In genomic region chr15:65110676-65111292, GRCh38 we compare ENCODE assay signal across 16 cellular contexts. TPM values are rescaled to one million over a fixed set of nuclear protein-coding genes. Genes with fewer than 3 reads are reported as not detected.
DNase-seq lines count a peak whose midpoint lies in the region; ATAC-seq and TF ChIP-seq lines count a peak whose summit lies in the region.
"Had no signal": no experiment of that assay in that cellular context is flagged by ENCODE, and none has a peak within 500 bp of the region (broad histone marks: within the 10 kb centered on the region; RNA-seq: fewer than 3 reads in every experiment).

No MANE protein-coding gene starts in this region.

- intact Hi-C loops in Right ventricle myocardium inferior (cut with DNase I), result no loop called here
- intact Hi-C loops in cardiac septum (cut with DNase I), result no loop called here
- intact Hi-C loops in heart left ventricle (cut with DNase I), result no loop called here
- intact Hi-C loops in spleen (cut with DNase I; ENCODE audit: low total_unique reads), result no loop called here

- H3K4me3 ChIP-seq in adipocyte (ENCODE audit: low read length), result no peak overlapping the region
- no peak overlapping the region for H3K4me3 ChIP-seq in heart left ventricle
- no peak overlapping the region for H3K4me3 ChIP-seq in smooth muscle cell
- no peak overlapping the region for H3K4me3 ChIP-seq in BE2C (ENCODE audit: low read depth, low read length)
- no peak overlapping the region for H3K4me3 ChIP-seq in spleen
- H3K4me3 ChIP-seq: hepatocyte, Peyer's patch had no signal

- peaks cover 5% of the 10 kb centered on the region for H4K20me1 ChIP-seq in smooth muscle cell (ENCODE audit: low read depth)

- H3K9ac ChIP-seq in adipocyte (ENCODE audit: low read length) (no peak overlapping the region), smooth muscle cell (ENCODE audit: low read depth) (no peak overlapping the region)
- H3K9ac ChIP-seq: parathyroid adenoma had no signal

- H2AFZ ChIP-seq in smooth muscle cell (ENCODE audit: low read depth), result no peak overlapping the region
- H2AFZ ChIP-seq: hepatocyte, parathyroid adenoma had no signal

- DNase-seq in Right ventricle myocardium inferior (ENCODE audit: missing footprints) (no peak), cardiac septum (ENCODE audit: low spot score) (no peak), adipocyte (ENCODE audit: low read depth) (peak; percentile 57), heart left ventricle (no peak), smooth muscle cell (lab: John Stamatoyannopoulos, UW; ENCODE audit: unreplicated experiment) (no peak), BE2C (no peak), spleen (no peak)
- DNase-seq: activated CD8-positive, alpha-beta memory T cell treated with anti-CD3 and anti-CD28 coated beads, Interleukin-2, amount 50 U/mL, for 48 hours; amygdala; DND-41; effector CD4-positive, alpha-beta T cell; Peyer's patch; stimulated activated naive B cell treated with anti-CD40 and anti-IgM and Interleukin-4, amounts not matched to agents 10 μg/mL and 1 μg/mL and 100 μg/mL, for 72 hours had no signal

- H3K4me2 ChIP-seq in smooth muscle cell, result no peak overlapping the region
- H3K4me2 ChIP-seq: hepatocyte had no signal

- TF ChIP-seq POLR2A in heart left ventricle (IDR thresholded peaks at IDR 0.05), result no peak
- TF ChIP-seq POLR2A in spleen (IDR thresholded peaks at IDR 0.05), result no peak

- TF ChIP-seq CTCF in heart left ventricle (IDR thresholded peaks at IDR 0.05), result no peak
- no peak for TF ChIP-seq CTCF in smooth muscle cell (IDR thresholded peaks at IDR 0.05; ENCODE audit: borderline replicate concordance, insufficient read depth, poor library complexity, severe bottlenecking)
- no peak for TF ChIP-seq CTCF in BE2C (IDR thresholded peaks at IDR 0.05; ENCODE audit: low read depth, low read length)
- no peak for TF ChIP-seq CTCF in spleen (IDR thresholded peaks at IDR 0.05 in 8 of 11, conservative IDR thresholded peaks at IDR 0.05 in 3 of 11)

- H3K27me3 ChIP-seq in adipocyte (replicated peaks; ENCODE audit: control insufficient read depth, insufficient read depth, low read length), result no peaks in the 10 kb centered on the region
- H3K27me3 ChIP-seq in heart left ventricle, result no peaks in the 10 kb centered on the region
- no peaks in the 10 kb centered on the region for H3K27me3 ChIP-seq in smooth muscle cell (ENCODE audit: low read depth)
- no peaks in the 10 kb centered on the region for H3K27me3 ChIP-seq in BE2C
- H3K27me3 ChIP-seq in spleen (replicated peaks in 1 of 7), result no peaks in the 10 kb centered on the region
- H3K27me3 ChIP-seq: hepatocyte, Peyer's patch had no signal

- 37 to 44% (median 40%) methylated on average over 3 of the region's 3 CpGs for WGBS in heart left ventricle, 4 donors
- 28% methylated on average over 3 of the region's 3 CpGs for WGBS in smooth muscle cell (ENCODE audit: low lambda C conversion rate)
- WGBS in spleen, 5 donors, result 54 to 75% (median 63%) methylated on average over 3 of the region's 3 CpGs

- H3K27ac ChIP-seq in heart left ventricle, result peak overlapping the region in 1 of 12 donors; percentile 30
- H3K27ac ChIP-seq in smooth muscle cell (ENCODE audit: low read depth), result peak overlapping the region; percentile 41
- H3K27ac ChIP-seq in spleen, result peak overlapping the region in 1 of 8 donors; percentile 21
- H3K27ac ChIP-seq: hepatocyte, parathyroid adenoma, Peyer's patch had no signal

- H3K36me3 ChIP-seq in adipocyte (ENCODE audit: control insufficient read depth, insufficient read depth, low read length, severe bottlenecking) (peaks cover 52% of the 10 kb centered on the region), heart left ventricle (peaks cover 0 to 62% (median 38%) of the 10 kb centered on the region in 9 donors), smooth muscle cell (ENCODE audit: low read depth) (peaks cover 14% of the 10 kb centered on the region), BE2C (peaks cover 14% of the 10 kb centered on the region), spleen (peaks cover 0 to 64% (median 19%) of the 10 kb centered on the region in 6 donors)

- ATAC-seq in Right ventricle myocardium inferior (peak; percentile 64), heart left ventricle (peak in 3 of 4 donors; percentile 68 to 88 (median 77)), GM21515 (IDR thresholded peaks at IDR 0.05; ENCODE audit: unreplicated experiment) (no peak)
- ATAC-seq: stimulated activated naive B cell treated with anti-CD40 and anti-IgM and Interleukin-4, amounts not matched to agents 10 μg/mL and 1 μg/mL and 100 μg/mL, for 72 hours had no signal

- H3F3A ChIP-seq in smooth muscle cell (ENCODE audit: low read depth), result peaks cover 10% of the 10 kb centered on the region

- H3K4me1 ChIP-seq in adipocyte (ENCODE audit: control insufficient read depth, insufficient read depth, low read length) (no peaks in the 10 kb centered on the region), heart left ventricle (peaks cover 0 to 6% (median 0%) of the 10 kb centered on the region in 12 donors), smooth muscle cell (ENCODE audit: low read depth) (no peaks in the 10 kb centered on the region), BE2C (no peaks in the 10 kb centered on the region), spleen (no peaks in the 10 kb centered on the region)
- H3K4me1 ChIP-seq: parathyroid adenoma, Peyer's patch had no signal

- H3K9me3 ChIP-seq in adipocyte (ENCODE audit: control insufficient read depth, low read length) (no peaks in the 10 kb centered on the region), heart left ventricle (no peaks in the 10 kb centered on the region), smooth muscle cell (replicated peaks; ENCODE audit: low read depth) (no peaks in the 10 kb centered on the region), BE2C (no peaks in the 10 kb centered on the region), spleen (no peaks in the 10 kb centered on the region)
- H3K9me3 ChIP-seq: Peyer's patch had no signal

- H3K79me2 ChIP-seq in smooth muscle cell (ENCODE audit: low read depth), result no peaks in the 10 kb centered on the region
- H3K79me2 ChIP-seq: hepatocyte, parathyroid adenoma had no signal

RNA-seq across cellular contexts. Expression of gene UBAP1L, which starts 4.2 kb away (rescaled TPM):
- 1.5 TPM for total RNA-seq in Right ventricle myocardium inferior
- total RNA-seq in cardiac septum, result 2.4 TPM
- total RNA-seq in heart left ventricle, result 1 to 10 TPM in 7 of 9 donors, under 1 TPM in 2; 0.93 to 2.2 (median 1.3) TPM
- 1 to 10 TPM in 1 of 2 donors, under 1 TPM in 1; 0.51 to 1.8 TPM for polyA plus RNA-seq in heart left ventricle
- total RNA-seq in smooth muscle cell, result 0.90 and 1.0 TPM in 2 replicates
- 1.2 and 3.1 TPM in 2 replicates for polyA plus RNA-seq in smooth muscle cell
- 4.0 TPM for polyA plus RNA-seq in BE2C (2012; ENCODE audit: insufficient read depth, insufficient read length, low read depth)
- total RNA-seq in spleen, result 10 to 100 TPM in 3 of 7 donors, 1 to 10 TPM in 4; 4.8 to 11.2 (median 7.9) TPM
- 1 to 10 TPM; 2.5 to 8.4 (median 6.0) TPM for polyA plus RNA-seq in spleen

RNA-seq across cellular contexts. Expression of gene PDCD7, which starts 22.8 kb away (rescaled TPM):
- total RNA-seq in Right ventricle myocardium inferior (17.9 TPM), cardiac septum (17.4 TPM), heart left ventricle (10 to 100 TPM in 8 of 9 donors, 1 to 10 TPM in 1; 9.5 to 21.9 (median 13.9) TPM), smooth muscle cell (13.4 and 14.3 TPM in 2 replicates), spleen (10 to 100 TPM; 21.3 to 27.3 (median 25.1) TPM)
- polyA plus RNA-seq in heart left ventricle (10 to 100 TPM; 10.6 to 11.1 TPM), smooth muscle cell (10.4 and 11.6 TPM in 2 replicates), spleen (10 to 100 TPM in 2 of 3 donors, 1 to 10 TPM in 1; 9.8 to 16.1 (median 13.0) TPM)
- polyA plus RNA-seq in BE2C (2012; ENCODE audit: insufficient read depth, insufficient read length, low read depth), result 19.6 TPM

RNA-seq across cellular contexts. Expression of gene KBTBD13, which starts 34.2 kb away (rescaled TPM):
- total RNA-seq in Right ventricle myocardium inferior, result 8.4 TPM
- 3.3 TPM for total RNA-seq in cardiac septum
- 10 to 100 TPM in 1 of 9 donors, 1 to 10 TPM in 8; 3.2 to 11.8 (median 4.2) TPM for total RNA-seq in heart left ventricle
- 1 to 10 TPM in 1 of 2 donors, under 1 TPM in 1; 0.78 to 9.0 TPM for polyA plus RNA-seq in heart left ventricle
- total RNA-seq in smooth muscle cell, result not detected in 2 replicates
- 0.11 and 0.66 TPM in 2 replicates for polyA plus RNA-seq in smooth muscle cell
- polyA plus RNA-seq in BE2C (2012; ENCODE audit: insufficient read depth, insufficient read length, low read depth), result not detected
- total RNA-seq in spleen, result not detected
- polyA plus RNA-seq in spleen, result not detected
- total RNA-seq: hepatocyte had no signal

RNA-seq across cellular contexts. Expression of gene RASL12, which starts 43.0 kb away (rescaled TPM):
- total RNA-seq in Right ventricle myocardium inferior (23.3 TPM), cardiac septum (11.5 TPM), heart left ventricle (10 to 100 TPM in 7 of 9 donors, 1 to 10 TPM in 2; 8.3 to 35.0 (median 12.2) TPM), smooth muscle cell (8.7 and 11.8 TPM in 2 replicates), spleen (10 to 100 TPM in 2 of 7 donors, 1 to 10 TPM in 5; 8.3 to 38.5 (median 9.4) TPM)
- polyA plus RNA-seq in heart left ventricle (10 to 100 TPM; 13.3 to 13.7 TPM), smooth muscle cell (14.6 and 15.0 TPM in 2 replicates), spleen (1 to 10 TPM; 2.7 to 6.5 (median 6.1) TPM)
- polyA plus RNA-seq in BE2C (2012; ENCODE audit: insufficient read depth, insufficient read length, low read depth), result 0.36 TPM
